Comparison of ENCODE assay signal across 1 cellular context in the genomic region with DNA sequence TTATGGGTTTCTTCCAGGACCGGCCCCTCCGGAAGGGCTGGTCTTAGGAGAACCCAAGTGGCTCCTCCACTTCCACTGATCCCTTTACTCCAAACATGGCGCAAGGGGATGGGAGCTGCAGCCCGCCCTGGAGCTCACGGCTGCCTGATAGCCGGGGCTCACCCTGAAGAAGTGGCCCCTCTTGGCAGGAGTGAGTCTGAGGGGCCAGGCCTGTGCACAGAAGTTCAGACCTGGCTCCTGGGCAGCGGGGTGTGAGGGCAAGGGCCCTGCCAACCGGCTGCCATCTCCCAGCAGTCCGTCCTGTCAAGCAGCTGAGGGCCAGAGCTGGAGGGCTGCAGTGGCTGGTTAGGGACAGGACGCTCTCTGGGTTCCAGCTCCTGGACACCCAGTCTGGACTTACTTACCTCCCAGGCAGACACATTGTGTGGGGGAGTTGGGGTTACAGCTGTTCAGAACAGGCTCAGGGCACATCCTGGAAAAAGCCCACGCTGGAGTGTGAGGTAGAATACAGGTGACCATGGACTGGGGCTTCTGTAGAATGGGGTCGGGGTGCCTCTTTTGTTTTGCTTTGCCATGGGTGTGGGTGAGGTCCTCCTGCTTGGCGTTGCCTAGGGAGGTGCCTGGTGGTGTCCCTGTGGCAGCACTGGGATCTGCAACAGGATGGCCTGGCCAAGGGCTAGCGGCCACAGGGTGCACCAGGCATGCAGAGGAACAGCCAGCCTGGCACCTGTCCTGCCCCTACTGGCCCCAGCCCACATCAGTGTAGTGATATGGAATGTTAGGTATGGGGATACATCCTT.
TF ChIP-seq lines count a peak whose summit lies in the region.

No MANE protein-coding gene starts in this region.

TF ChIP-seq in HCT116, 20 proteins besides CTCF, POLR2A, EP300 and RAD21 (continued from another document):
- TF ChIP-seq REST (IDR thresholded peaks at IDR 0.05; ENCODE audit: low read depth) (no peak), EZH2phosphoT487 (IDR thresholded peaks at IDR 0.05; ENCODE audit: borderline replicate concordance) (no peak), EGR1 (IDR thresholded peaks at IDR 0.05; ENCODE audit: low read depth) (no peak), TCF7L2 (IDR thresholded peaks at IDR 0.05; ENCODE audit: borderline replicate concordance, extremely low read depth, insufficient read depth, insufficient read length) (no peak), SP1 (IDR thresholded peaks at IDR 0.05; ENCODE audit: low read depth) (no peak), ZFX (IDR thresholded peaks at IDR 0.05) (no peak), EZH2 (IDR thresholded peaks at IDR 0.05) (no peak), JUND (IDR thresholded peaks at IDR 0.05) (no peak), FOSL1 (IDR thresholded peaks at IDR 0.05; ENCODE audit: low read depth) (no peak), YY1 (IDR thresholded peaks at IDR 0.05; ENCODE audit: extremely low read depth, insufficient replicate concordance, low read depth, low read length) (no peak), CBX3 (IDR thresholded peaks at IDR 0.05; ENCODE audit: low read depth) (no peak), SIN3A (IDR thresholded peaks at IDR 0.05; ENCODE audit: low read depth) (no peak), SRF (IDR thresholded peaks at IDR 0.05; ENCODE audit: low read depth) (no peak), POLR2AphosphoS5 (IDR thresholded peaks at IDR 0.05; ENCODE audit: low read depth, low read length) (no peak), ELF1 (IDR thresholded peaks at IDR 0.05; ENCODE audit: borderline replicate concordance, low read depth) (no peak)
- TF ChIP-seq, protein P1, sequence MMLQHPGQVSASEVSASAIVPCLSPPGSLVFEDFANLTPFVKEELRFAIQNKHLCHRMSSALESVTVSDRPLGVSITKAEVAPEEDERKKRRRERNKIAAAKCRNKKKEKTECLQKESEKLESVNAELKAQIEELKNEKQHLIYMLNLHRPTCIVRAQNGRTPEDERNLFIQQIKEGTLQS (IDR thresholded peaks at IDR 0.05), result no peak
